ENCODE assay signal across 31 cellular contexts in the genomic region with DNA sequence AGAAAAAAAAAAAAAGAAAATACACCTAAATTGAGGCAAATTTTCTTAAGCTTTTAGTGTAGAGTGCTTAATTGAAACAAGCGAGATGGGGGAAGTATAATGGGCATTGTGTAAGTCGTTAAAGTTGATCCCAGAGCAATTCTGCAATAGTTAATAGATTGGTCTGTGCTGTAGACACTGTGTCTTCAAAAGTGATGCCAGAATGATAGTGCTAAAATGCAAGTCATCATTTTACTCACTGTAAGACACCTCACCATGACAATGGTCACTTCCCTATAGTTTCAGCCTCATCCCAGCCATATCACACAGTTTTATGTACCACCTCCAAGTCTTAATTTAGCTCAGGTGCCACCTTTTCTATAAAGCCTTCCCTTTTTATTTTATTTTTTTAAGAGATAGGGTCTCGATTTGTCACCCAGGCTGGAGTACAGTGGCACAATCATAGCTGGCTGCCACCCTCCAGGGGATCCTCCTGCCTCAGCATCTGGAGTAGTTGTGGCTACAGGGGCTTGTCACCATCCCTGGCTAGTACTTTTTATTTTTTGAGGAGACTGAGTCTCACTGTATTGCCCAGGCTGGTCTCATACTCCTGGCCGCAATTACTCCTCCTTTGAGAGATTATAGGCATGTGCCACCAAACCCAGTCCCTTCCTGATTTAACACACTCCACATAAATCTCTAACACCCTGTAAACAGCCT. TPM values are rescaled to one million over a fixed set of nuclear protein-coding genes. Genes with fewer than 3 reads are reported as not detected.
DNase-seq lines count a peak whose midpoint lies in the region; ATAC-seq and TF ChIP-seq lines count a peak whose summit lies in the region.
"Had no signal": no experiment of that assay in that cellular context is flagged by ENCODE, and none has a peak within 500 bp of the region (broad histone marks: within the 10 kb centered on the region; RNA-seq: fewer than 3 reads in every experiment).

No MANE protein-coding gene starts in this region.

- no peak overlapping the region for H3K27ac ChIP-seq in PC-9
- H3K27ac ChIP-seq: coronary artery, gastrocnemius medialis, ovary, WERI-Rb-1 had no signal

- H3K27ac Mint-ChIP-seq in stimulated activated naive CD8-positive, alpha-beta T cell treated with anti-CD3 and anti-CD28 coated beads, Interleukin-15, amount 100 ng/mL, for 72 hours = no peak overlapping the region
- H3K27ac Mint-ChIP-seq in WTC11 = peak overlapping the region; percentile 65
- H3K27ac Mint-ChIP-seq: endodermal cell; mesothelial cell of epicardium; natural killer cell; T-helper 1 cell treated with Interleukin-12 subunit alpha and Interleukin-12 subunit beta and Interleukin-4 antibody, amounts not matched to agents 30 μg/mL and 1 μg/mL, for 36 hours had no signal

- H3K79me2 ChIP-seq in PC-9 (ENCODE audit: low read depth) = peaks cover 14% of the 10 kb centered on the region

- H3K36me3 Mint-ChIP-seq in WTC11 = peaks cover 34% of the 10 kb centered on the region

- peaks cover 16% of the 10 kb centered on the region for H3K4me1 Mint-ChIP-seq in stimulated activated naive CD8-positive, alpha-beta T cell treated with anti-CD3 and anti-CD28 coated beads, Interleukin-15, amount 100 ng/mL, for 72 hours
- peaks cover 18% of the 10 kb centered on the region for H3K4me1 Mint-ChIP-seq in WTC11

- intact Hi-C loops in PC-9 (cut with micrococcal nuclease; ENCODE audit: unreplicated experiment) = no loop called here

- ATAC-seq in stimulated activated naive CD8-positive, alpha-beta T cell treated with anti-CD3 and anti-CD28 coated beads, Interleukin-15, amount 100 ng/mL, for 72 hours = peak; percentile 37
- no peak for ATAC-seq in stimulated activated naive CD8-positive, alpha-beta T cell treated with anti-CD3 and anti-CD28 coated beads, Interleukin-15, Interleukin-2, amounts not matched to agents 100 U/mL and 50 U/mL, for 24 hours
- ATAC-seq in WTC11 = peak; percentile 34
- no peak for ATAC-seq in HG03520 (IDR thresholded peaks at IDR 0.05; ENCODE audit: unreplicated experiment)
- ATAC-seq: activated naive CD4-positive, alpha-beta T cell treated with anti-CD3 and anti-CD28 coated beads, Interleukin-2, amount 50 U/mL, for 72 hours; gastrocnemius medialis; left ventricle myocardium superior had no signal

- no peaks in the 10 kb centered on the region for H3K9me3 ChIP-seq in PC-9 (ENCODE audit: insufficient read depth, low read depth)
- H3K9me3 ChIP-seq: BLaER1 treated with 17β-estradiol and CSF1 and Interleukin-3, amounts not matched to agents 10 nM and 100 nM; Caco-2; gastrocnemius medialis; ovary had no signal

- no peak overlapping the region for H3K4me3 Mint-ChIP-seq in stimulated activated naive CD8-positive, alpha-beta T cell treated with anti-CD3 and anti-CD28 coated beads, Interleukin-15, amount 100 ng/mL, for 72 hours
- H3K4me3 Mint-ChIP-seq in WTC11 = no peak overlapping the region
- H3K4me3 Mint-ChIP-seq: endodermal cell; mesothelial cell of epicardium; natural killer cell; T-helper 1 cell treated with Interleukin-12 subunit alpha and Interleukin-12 subunit beta and Interleukin-4 antibody, amounts not matched to agents 30 μg/mL and 1 μg/mL, for 36 hours had no signal

- no TSS peak for BruUV-seq in PC-9 (replicated peaks; lab: Mats Ljungman, UMichigan)

- no peaks in the 10 kb centered on the region for H3K27me3 Mint-ChIP-seq in stimulated activated naive CD8-positive, alpha-beta T cell treated with anti-CD3 and anti-CD28 coated beads, Interleukin-15, amount 100 ng/mL, for 72 hours
- no peaks in the 10 kb centered on the region for H3K27me3 Mint-ChIP-seq in WTC11 (ENCODE audit: low read depth)

- H3K9me3 Mint-ChIP-seq in stimulated activated naive CD8-positive, alpha-beta T cell treated with anti-CD3 and anti-CD28 coated beads, Interleukin-15, amount 100 ng/mL, for 72 hours = no peaks in the 10 kb centered on the region
- H3K9me3 Mint-ChIP-seq in WTC11 = no peaks in the 10 kb centered on the region
- H3K9me3 Mint-ChIP-seq: activated naive CD4-positive, alpha-beta T cell treated with anti-CD3 and anti-CD28 coated beads, Interleukin-2, amount 50 U/mL, for 72 hours; endodermal cell; mesothelial cell of epicardium; natural killer cell; T-helper 1 cell treated with Interleukin-12 subunit alpha and Interleukin-12 subunit beta and Interleukin-4 antibody, amounts not matched to agents 30 μg/mL and 1 μg/mL, for 36 hours had no signal

- CTCF ChIA-PET in WTC11 (lab: Charles Lee) = no interaction called here
- CTCF ChIA-PET in PC-9 (lab: Charles Lee) = no interaction called here

- no peak for DNase-seq in stimulated activated naive CD8-positive, alpha-beta T cell treated with anti-CD3 and anti-CD28 coated beads, Interleukin-15, amount 100 ng/mL, for 72 hours
- no peak for DNase-seq in stimulated activated naive CD8-positive, alpha-beta T cell treated with anti-CD3 and anti-CD28 coated beads, Interleukin-15, Interleukin-2, amounts not matched to agents 100 U/mL and 50 U/mL, for 24 hours
- DNase-seq in NOMO-1 treated with dmso at 0.1 percent for 144 hours (lab: John Stamatoyannopoulos, UW; ENCODE audit: unreplicated experiment) = peak; percentile 17
- DNase-seq in WTC11 (ENCODE audit: low spot score) = no peak
- DNase-seq in PC-9 = no peak
- no peak for DNase-seq in DMS153 treated with DMSO at 0.1 percent for 48 hours (lab: John Stamatoyannopoulos, UW; ENCODE audit: unreplicated experiment)
- DNase-seq in stimulated activated CD4-positive, alpha-beta T cell treated with anti-CD3 and anti-CD28 coated beads, Interleukin-2, amount 100 ng/mL, for 24 hours = no peak
- DNase-seq: anterior cingulate cortex; Caco-2; EL; endodermal cell; gastrocnemius medialis; HCEC 1CT; hypothalamus; left ventricle myocardium superior; MM.1S; natural killer cell; NCI-H146; NCI-H510A treated with DMSO at 0.1 percent for 48 hours; ovary; SHP77; stimulated activated CD4-positive, alpha-beta T cell treated with anti-CD3 and anti-CD28 coated beads, Interleukin-12 subunit alpha, Interleukin-12 subunit beta, amount 100 ng/mL, for 4 hours; stimulated activated CD4-positive, alpha-beta T cell treated with anti-CD3 and anti-CD28 coated beads, Interleukin-4, amount 100 ng/mL, for 4 hours; stimulated activated naive CD4-positive, alpha-beta T cell; WERI-Rb-1 had no signal

- H3K4me2 ChIP-seq in PC-9 = no peak overlapping the region
- H3K4me2 ChIP-seq: BLaER1 treated with 17β-estradiol and CSF1 and Interleukin-3, amounts not matched to agents 10 nM and 100 nM had no signal

- H3K4me3 ChIP-seq in PC-9 = no peak overlapping the region
- H3K4me3 ChIP-seq: BLaER1 treated with 17β-estradiol and CSF1 and Interleukin-3, amounts not matched to agents 10 nM and 100 nM; coronary artery; gastrocnemius medialis; ovary had no signal

- peaks cover 28% of the 10 kb centered on the region for H3K36me3 ChIP-seq in PC-9 (ENCODE audit: low read depth)
- H3K36me3 ChIP-seq: ovary had no signal

- POLR2A ChIA-PET in WTC11 (lab: Charles Lee) = interaction anchor here (0.6 to 0.7 kb wide), 2 partner anchors 15 to 29 kb away, joined by 3 to 5 read pairs; no protein-coding TSS in a partner anchor
- POLR2A ChIA-PET in PC-9 (lab: Charles Lee; ENCODE audit: unreplicated experiment) = no interaction called here

- TF ChIP-seq CTCF in WTC11 (IDR thresholded peaks at IDR 0.05) = no peak
- TF ChIP-seq CTCF in PC-9 (conservative IDR thresholded peaks at IDR 0.05) = no peak

- peaks cover 8% of the 10 kb centered on the region for H3K4me1 ChIP-seq in PC-9 (replicated peaks; ENCODE audit: insufficient read depth)

- H3K27me3 ChIP-seq in PC-9 (ENCODE audit: insufficient read depth, low read depth) = no peaks in the 10 kb centered on the region
- H3K27me3 ChIP-seq: BLaER1 treated with 17β-estradiol and CSF1 and Interleukin-3, amounts not matched to agents 10 nM and 100 nM; gastrocnemius medialis; ovary had no signal

- H4K20me1 ChIP-seq in PC-9 (ENCODE audit: insufficient read depth) = peaks cover 9% of the 10 kb centered on the region; the same call in 1 of the 2 replicates

- H3F3A ChIP-seq in PC-9 (ENCODE audit: insufficient read depth, low read depth) = peaks cover 27% of the 10 kb centered on the region

- H3K9me2 ChIP-seq in PC-9 (ENCODE audit: insufficient read depth) = no peaks in the 10 kb centered on the region

- H2AFZ ChIP-seq in PC-9 = no peak overlapping the region

TF ChIP-seq in WTC11, 78 proteins besides CTCF, POLR2A, EP300 and RAD21:
- TF ChIP-seq CREB1 (CRISPR knock-in tag; IDR thresholded peaks at IDR 0.05) (no peak), ZNF138 (CRISPR knock-in tag; conservative IDR thresholded peaks at IDR 0.05) (no peak), ZNF416 (CRISPR knock-in tag; IDR thresholded peaks at IDR 0.05) (no peak), TCF7 (CRISPR knock-in tag; IDR thresholded peaks at IDR 0.05; ENCODE audit: low read depth) (no peak)
- TF ChIP-seq, protein P1, sequence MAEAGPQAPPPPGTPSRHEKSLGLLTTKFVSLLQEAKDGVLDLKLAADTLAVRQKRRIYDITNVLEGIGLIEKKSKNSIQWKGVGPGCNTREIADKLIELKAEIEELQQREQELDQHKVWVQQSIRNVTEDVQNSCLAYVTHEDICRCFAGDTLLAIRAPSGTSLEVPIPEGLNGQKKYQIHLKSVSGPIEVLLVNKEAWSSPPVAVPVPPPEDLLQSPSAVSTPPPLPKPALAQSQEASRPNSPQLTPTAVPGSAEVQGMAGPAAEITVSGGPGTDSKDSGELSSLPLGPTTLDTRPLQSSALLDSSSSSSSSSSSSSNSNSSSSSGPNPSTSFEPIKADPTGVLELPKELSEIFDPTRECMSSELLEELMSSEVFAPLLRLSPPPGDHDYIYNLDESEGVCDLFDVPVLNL (CRISPR knock-in tag; IDR thresholded peaks at IDR 0.05; ENCODE audit: borderline replicate concordance, low read depth) = no peak
- TF ChIP-seq, protein P2, sequence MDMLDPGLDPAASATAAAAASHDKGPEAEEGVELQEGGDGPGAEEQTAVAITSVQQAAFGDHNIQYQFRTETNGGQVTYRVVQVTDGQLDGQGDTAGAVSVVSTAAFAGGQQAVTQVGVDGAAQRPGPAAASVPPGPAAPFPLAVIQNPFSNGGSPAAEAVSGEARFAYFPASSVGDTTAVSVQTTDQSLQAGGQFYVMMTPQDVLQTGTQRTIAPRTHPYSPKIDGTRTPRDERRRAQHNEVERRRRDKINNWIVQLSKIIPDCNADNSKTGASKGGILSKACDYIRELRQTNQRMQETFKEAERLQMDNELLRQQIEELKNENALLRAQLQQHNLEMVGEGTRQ (CRISPR knock-in tag; IDR thresholded peaks at IDR 0.05) = no peak
- TF ChIP-seq, protein P3, sequence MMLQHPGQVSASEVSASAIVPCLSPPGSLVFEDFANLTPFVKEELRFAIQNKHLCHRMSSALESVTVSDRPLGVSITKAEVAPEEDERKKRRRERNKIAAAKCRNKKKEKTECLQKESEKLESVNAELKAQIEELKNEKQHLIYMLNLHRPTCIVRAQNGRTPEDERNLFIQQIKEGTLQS (CRISPR knock-in tag; conservative IDR thresholded peaks at IDR 0.05) = no peak
TF ChIP-seq in WTC11: peak in this region for 0.

RNA-seq across cellular contexts. Expression of a gene that starts 6.2 kb away (rescaled TPM):
- 858 to 964 TPM (median 935 TPM) in 3 replicates for total RNA-seq in WTC11 (2021)
- 376 and 489 TPM in 2 replicates for total RNA-seq in PC-9 (2021)

Comparison
In these comparisons a context has a peak if more than half of its experiments do, and no peak if none do; other contexts are left out.
1. ATAC-seq: peak in stimulated activated naive CD8-positive, alpha-beta T cell treated with anti-CD3 and anti-CD28 coated beads, Interleukin-15, amount 100 ng/mL, for 72 hours (single experiment) and WTC11 (single experiment); none in stimulated activated naive CD8-positive, alpha-beta T cell treated with anti-CD3 and anti-CD28 coated beads, Interleukin-15, Interleukin-2, amounts not matched to agents 100 U/mL and 50 U/mL, for 24 hours (single experiment) and HG03520 (single experiment).